ENCODE assay signal across 21 cellular contexts in genomic region chr10:119319920-119320258, GRCh38.
"Had no signal": no experiment of that assay in that cellular context is flagged by ENCODE, and none has a peak within 500 bp of the region (broad histone marks: within the 10 kb centered on the region; RNA-seq: fewer than 3 reads in every experiment).

No MANE protein-coding gene starts in this region.

- H3K9me3 Mint-ChIP-seq: activated B cell treated with CpG ODN at 0.5 μM for 24 hours; activated T-cell treated with anti-CD3 and anti-CD28 coated beads, Interleukin-2, amount 50 U/mL, for 4 hours; activated T-helper 2 cell treated with anti-CD3 and anti-CD28 coated beads, Interferon-gamma antibody, Interleukin-2, Interleukin-4, amounts not matched to agents 10 μg/mL and 5 μg/mL and 100 μg/mL, durations not matched to agents 14 hours and 24 hours and 36 hours; immature natural killer cell; natural killer cell treated with Interleukin-12 subunit alpha and Interleukin-12 subunit beta and Interleukin-15 and Interleukin-18, amount 100 ng/mL, for 72 hours had no signal

- ATAC-seq: activated CD4-positive, alpha-beta T cell treated with anti-CD3 and anti-CD28 coated beads for 36 hours; activated T-cell treated with anti-CD3 and anti-CD28 coated beads, Interleukin-2, amount 50 U/mL, for 4 hours; foreskin keratinocyte; left lung; natural killer cell treated with Interleukin-12 subunit alpha and Interleukin-12 subunit beta and Interleukin-15 and Interleukin-18, amount 100 ng/mL, for 72 hours; sciatic nerve; stimulated activated naive B cell treated with anti-CD40 and anti-IgM and Interleukin-4, amounts not matched to agents 10 μg/mL and 1 μg/mL and 100 μg/mL, for 72 hours had no signal

- H3K4me3 ChIP-seq: left lung, testis had no signal

- H3K4me3 Mint-ChIP-seq: activated B cell treated with CpG ODN at 0.5 μM for 24 hours; activated CD4-positive, alpha-beta T cell treated with anti-CD3 and anti-CD28 coated beads for 36 hours; activated T-cell treated with anti-CD3 and anti-CD28 coated beads, Interleukin-2, amount 50 U/mL, for 4 hours; immature natural killer cell; natural killer cell treated with Interleukin-12 subunit alpha and Interleukin-12 subunit beta and Interleukin-15 and Interleukin-18, amount 100 ng/mL, for 72 hours; stimulated activated naive B cell treated with anti-CD40 and anti-IgM and Interleukin-4, amounts not matched to agents 10 μg/mL and 1 μg/mL and 100 μg/mL, for 72 hours; type B pancreatic cell had no signal

- H3K36me3 Mint-ChIP-seq: natural killer cell treated with Interleukin-12 subunit alpha and Interleukin-12 subunit beta and Interleukin-15 and Interleukin-18, amount 100 ng/mL, for 72 hours had no signal

- DNase-seq: activated B cell treated with CpG ODN at 0.5 μM for 24 hours; activated CD4-positive, alpha-beta T cell treated with anti-CD3 and anti-CD28 coated beads for 36 hours; activated CD4-positive, alpha-beta T cell treated with anti-CD3 and anti-CD28 coated beads, Interleukin-2, amount 50 U/mL, for 4 hours; activated CD8-positive, alpha-beta memory T cell treated with anti-CD3 and anti-CD28 coated beads for 24 hours; activated CD8-positive, alpha-beta memory T cell treated with anti-CD3 and anti-CD28 coated beads, Interleukin-2, amount 50 U/mL, for 48 hours; activated naive CD4-positive, alpha-beta T cell treated with Interleukin-2 at 50 U/mL for 16 hours; activated T-cell treated with anti-CD3 and anti-CD28 coated beads, Interleukin-2, amount 50 U/mL, for 4 hours; immature natural killer cell; left lung; midbrain; nucleus accumbens; small intestine; stimulated activated CD4-positive, alpha-beta T cell treated with anti-CD3 and anti-CD28 coated beads, Interleukin-2, amount 100 ng/mL, for 24 hours; stimulated activated naive B cell treated with anti-CD40 and anti-IgM and Interleukin-4, amounts not matched to agents 10 μg/mL and 1 μg/mL and 100 μg/mL, for 72 hours; T1000; testis had no signal

- H3K27ac Mint-ChIP-seq: activated B cell treated with CpG ODN at 0.5 μM for 24 hours; activated CD4-positive, alpha-beta T cell treated with anti-CD3 and anti-CD28 coated beads for 36 hours; activated T-helper 2 cell treated with anti-CD3 and anti-CD28 coated beads, Interferon-gamma antibody, Interleukin-2, Interleukin-4, amounts not matched to agents 10 μg/mL and 5 μg/mL and 100 μg/mL, durations not matched to agents 14 hours and 24 hours and 36 hours; natural killer cell treated with Interleukin-12 subunit alpha and Interleukin-12 subunit beta and Interleukin-15 and Interleukin-18, amount 100 ng/mL, for 72 hours; stimulated activated naive B cell treated with anti-CD40 and anti-IgM and Interleukin-4, amounts not matched to agents 10 μg/mL and 1 μg/mL and 100 μg/mL, for 72 hours had no signal

- H3K4me1 ChIP-seq: testis had no signal

- H3K27me3 ChIP-seq: foreskin keratinocyte, left lung, testis had no signal

- FAIRE-seq: small intestine had no signal

- H3K27ac ChIP-seq: foreskin keratinocyte, left lung, testis had no signal

- H3K27me3 Mint-ChIP-seq: activated B cell treated with CpG ODN at 0.5 μM for 24 hours; activated CD4-positive, alpha-beta T cell treated with anti-CD3 and anti-CD28 coated beads for 36 hours; stimulated activated naive B cell treated with anti-CD40 and anti-IgM and Interleukin-4, amounts not matched to agents 10 μg/mL and 1 μg/mL and 100 μg/mL, for 72 hours; type B pancreatic cell had no signal

- H3K36me3 ChIP-seq: left lung had no signal

- H3K9me3 ChIP-seq: left lung, testis had no signal
